20 cellular contexts compared by ENCODE assay signal in genomic region chr1:230407351-230407750, GRCh38. TPM values are rescaled to one million over a fixed set of nuclear protein-coding genes. Genes with fewer than 3 reads are reported as not detected.
DNase-seq lines count a peak whose midpoint lies in the region; ATAC-seq, FAIRE-seq and TF ChIP-seq lines count a peak whose summit lies in the region.
"Had no signal": no experiment of that assay in that cellular context is flagged by ENCODE, and none has a peak within 500 bp of the region (broad histone marks: within the 10 kb centered on the region; RNA-seq: fewer than 3 reads in every experiment).

No MANE protein-coding gene starts in this region.

- H3K27me3 ChIP-seq in GM23248 (replicated peaks; ENCODE audit: insufficient read depth) (peaks cover 6% of the 10 kb centered on the region; the same call in 1 of the 2 replicates), K562 (ENCODE audit: control insufficient read depth in 2 of 2, insufficient read depth in 2 of 2, low read length in 2 of 2) (no peaks in the 10 kb centered on the region), psoas muscle (ENCODE audit: insufficient read depth in 3 of 3, low read length in 2 of 3) (no peaks in the 10 kb centered on the region)
- H3K27me3 ChIP-seq: BLaER1 treated with 17β-estradiol and CSF1 and Interleukin-3, amounts not matched to agents 10 nM and 100 nM had no signal

- H3K27ac ChIP-seq in GM23248 (no peak overlapping the region), K562 (ENCODE audit: extremely low read depth, low read depth, low read length) (no peak overlapping the region), psoas muscle (no peak overlapping the region)
- H3K27ac ChIP-seq: BLaER1 treated with 17β-estradiol and CSF1 and Interleukin-3, amounts not matched to agents 10 nM and 100 nM; KMS-11 had no signal

- peaks cover 25% of the 10 kb centered on the region for H3K27me3 Mint-ChIP-seq in mesothelial cell of epicardium (ENCODE audit: low read depth)

- H3K4me2 ChIP-seq in GM23248 (ENCODE audit: unreplicated experiment) (no peak overlapping the region), K562 (ENCODE audit: insufficient read depth, low read length) (no peak overlapping the region)
- H3K4me2 ChIP-seq: BLaER1 treated with 17β-estradiol and CSF1 and Interleukin-3, amounts not matched to agents 10 nM and 100 nM; KMS-11 had no signal

- no peak overlapping the region for H3K4me3 Mint-ChIP-seq in mesothelial cell of epicardium
- H3K4me3 Mint-ChIP-seq: CD4-positive, alpha-beta memory T cell had no signal

- intact Hi-C loops in K562 (cut with micrococcal nuclease) (no loop called here), psoas muscle (cut with DNase I) (no loop called here)

- BruUV-seq in K562 (replicated peaks; lab: Mats Ljungman, UMichigan) = no TSS peak

- no peak overlapping the region for H3K9ac ChIP-seq in GM23248
- no peak overlapping the region for H3K9ac ChIP-seq in K562 (ENCODE audit: insufficient read depth in 1 of 2, low read depth in 2 of 2, low read length in 2 of 2)
- H3K9ac ChIP-seq: BLaER1 treated with 17β-estradiol and CSF1 and Interleukin-3, amounts not matched to agents 10 nM and 100 nM; KMS-11 had no signal

- H3K4me1 ChIP-seq in GM23248 (ENCODE audit: insufficient read depth) = no peaks in the 10 kb centered on the region; the same call in 1 of the 2 replicates
- H3K4me1 ChIP-seq in K562 (replicated peaks in 1 of 2; ENCODE audit: control insufficient read depth in 2 of 2, insufficient read depth in 2 of 2, low read length in 2 of 2) = no peaks in the 10 kb centered on the region
- no peaks in the 10 kb centered on the region for H3K4me1 ChIP-seq in psoas muscle

- in situ Hi-C loops in GM23248 (cut with MboI) = no loop called here
- in situ Hi-C loops in K562 (cut with MboI) = no loop called here

- H3K4me1 Mint-ChIP-seq in mesothelial cell of epicardium = peaks cover 5% of the 10 kb centered on the region
- H3K4me1 Mint-ChIP-seq: CD4-positive, alpha-beta memory T cell had no signal

- CTCF ChIA-PET in K562 (lab: Yijun Ruan, JAX; ENCODE audit: low intra/inter-chr PET ratio) = no interaction called here

- no peak overlapping the region for H3K4me3 ChIP-seq in GM23248
- H3K4me3 ChIP-seq in K562 = no peak overlapping the region
- H3K4me3 ChIP-seq in psoas muscle = no peak overlapping the region
- H3K4me3 ChIP-seq: BLaER1 treated with 17β-estradiol and CSF1 and Interleukin-3, amounts not matched to agents 10 nM and 100 nM had no signal

- TF ChIP-seq CTCF in K562 (IDR thresholded peaks at IDR 0.05 in 2 of 3, conservative IDR thresholded peaks at IDR 0.05 in 1 of 3; ENCODE audit: insufficient read depth in 2 of 3, low read depth in 1 of 3, low read length in 3 of 3) = no peak
- no peak for TF ChIP-seq CTCF in mesothelial cell of epicardium (IDR thresholded peaks at IDR 0.05; ENCODE audit: unreplicated experiment)
- TF ChIP-seq CTCF in psoas muscle (IDR thresholded peaks at IDR 0.05) = no peak

- POLR2A ChIA-PET in K562 (lab: Yijun Ruan, JAX) = no interaction called here

- H3K79me2 ChIP-seq in GM23248 (ENCODE audit: insufficient read depth) = no peaks in the 10 kb centered on the region
- no peaks in the 10 kb centered on the region for H3K79me2 ChIP-seq in K562 (ENCODE audit: control insufficient read depth, insufficient read depth, low read length)

- no peaks in the 10 kb centered on the region for H3K9me2 ChIP-seq in GM23248 (ENCODE audit: insufficient read depth)

- TF ChIP-seq POLR2A in K562 (conservative IDR thresholded peaks at IDR 0.05) = no peak

- no peak for TF ChIP-seq EP300 in K562 (IDR thresholded peaks at IDR 0.05; ENCODE audit: low read length)

- H3K9me3 Mint-ChIP-seq in mesothelial cell of epicardium = no peaks in the 10 kb centered on the region

- H3K9me3 ChIP-seq in GM23248 (ENCODE audit: low read depth) (no peaks in the 10 kb centered on the region), K562 (replicated peaks; ENCODE audit: control insufficient read depth, insufficient read depth, low read depth, low read length) (no peaks in the 10 kb centered on the region), psoas muscle (no peaks in the 10 kb centered on the region)

- WGBS in GM23248 (ENCODE audit: low coverage in 1 of 2, low lambda C conversion rate in 2 of 2, missing lambda C conversion rate in 2 of 2), 2 experiments = 47% methylated on average over 2 of the region's 2 CpGs
- WGBS in K562 (ENCODE audit: insufficient coverage, low coverage, missing lambda C conversion rate) = 8% methylated on average over 2 of the region's 2 CpGs
- 90 to 94% (median 94%) methylated on average over 2 of the region's 2 CpGs for WGBS in psoas muscle, 3 donors

- no peaks in the 10 kb centered on the region for H4K20me1 ChIP-seq in GM23248 (ENCODE audit: insufficient read depth)
- H4K20me1 ChIP-seq in K562 (replicated peaks; ENCODE audit: control insufficient read depth, insufficient read depth, low read length) = no peaks in the 10 kb centered on the region

- H3K36me3 ChIP-seq in GM23248 (ENCODE audit: low read depth) (no peaks in the 10 kb centered on the region), K562 (ENCODE audit: control insufficient read depth, insufficient read depth, low read length) (no peaks in the 10 kb centered on the region), psoas muscle (ENCODE audit: insufficient read depth in 1 of 2, low read depth in 1 of 2) (no peaks in the 10 kb centered on the region)

- TF ChIP-seq RAD21 in K562 (CRISPR knock-in tag; conservative IDR thresholded peaks at IDR 0.05 in 1 of 2, IDR thresholded peaks at IDR 0.05 in 1 of 2) = no peak

- H3K27ac Mint-ChIP-seq in mesothelial cell of epicardium = peak overlapping the region; percentile 43
- H3K27ac Mint-ChIP-seq: CD4-positive, alpha-beta memory T cell had no signal

- H2AFZ ChIP-seq in GM23248 (no peak overlapping the region), K562 (ENCODE audit: low read depth, low read length) (peak overlapping the region; percentile 15; the same call in 1 of the 2 replicates)

- FAIRE-seq in K562 (lab: Jason Lieb, UNC) = no peak

- H3K9me1 ChIP-seq in K562 (ENCODE audit: control insufficient read depth, insufficient read depth, low read length) = no peaks in the 10 kb centered on the region

- H3K36me3 Mint-ChIP-seq in mesothelial cell of epicardium = no peaks in the 10 kb centered on the region
- H3K36me3 Mint-ChIP-seq: CD4-positive, alpha-beta memory T cell had no signal

- H3F3A ChIP-seq in GM23248 (ENCODE audit: insufficient read depth) = no peaks in the 10 kb centered on the region

- DNase-seq in GM23248 (peak; percentile 12), NCI-H526 (lab: John Stamatoyannopoulos, UW) (peak; percentile 61 to 76), K562 (ENCODE audit: extremely low read depth in 1 of 4, low spot score in 3 of 4) (peak in 1 of 4 experiments; percentile 14), mesothelial cell of epicardium (ENCODE audit: low spot score in 2 of 2, unreplicated experiment in 2 of 2) (no peak), psoas muscle (no peak), AG20443 (ENCODE audit: low spot score) (no peak)
- DNase-seq: ACHN; CD4-positive, alpha-beta memory T cell; GDM1; GOT3; NCI-H1105; NCI-H146; NCI-H2029; NCI-H510A; Right ventricle myocardium superior; SW 1271 had no signal

- ATAC-seq in K562 = no peak
- ATAC-seq in psoas muscle = no peak
- ATAC-seq in HG02571 (IDR thresholded peaks at IDR 0.05; ENCODE audit: unreplicated experiment) = no peak
- ATAC-seq: HCT116 had no signal

TF ChIP-seq in K562, 482 proteins besides CTCF, POLR2A, EP300 and RAD21 (continues in another document):
- TF ChIP-seq PBX2 (CRISPR knock-in tag; IDR thresholded peaks at IDR 0.05; ENCODE audit: low read depth) = no peak
- TF ChIP-seq PBX2 (tag; conservative IDR thresholded peaks at IDR 0.05; ENCODE audit: low read depth) = peak; percentile 41; the same call in 1 of the 2 replicates

RNA-seq across cellular contexts. Expression of gene PGBD5, which starts 18.8 kb away (rescaled TPM):
- total RNA-seq in GM23248 (2014; rRNA removed; shearing (Covaris generic)) = 0.32 and 3.8 TPM in 2 replicates
- polyA plus RNA-seq in GM23248 (2016; fragmentation: Nextera tagmentation; extraction: Ambion mirVana) (0.15 and 0.23 TPM in 2 replicates), K562 (2011; rRNA removed) (0.06 and 0.08 TPM in 2 replicates), K562 (2014; fragmentation: Illumina TruSeq; extraction: Trizol) (0.04 and 0.13 TPM in 2 replicates), K562 (2014; fragmentation: Nextera tagmentation; extraction: Ambion mirVana) (not detected), K562 (2014; rRNA removed) (0.31 TPM in 1 of 2 replicates, not detected in the other), psoas muscle (1 to 10 TPM; 2.1 to 6.3 (median 2.6) TPM)
- 0.05 TPM in 1 of 2 replicates, not detected in the other for total RNA-seq in K562 (2011; cell fraction: chromatin; rRNA removed; ENCODE audit: low replicate concordance)
- total RNA-seq in K562 (2011; cell fraction: nucleolus; rRNA removed) = 0.13 TPM in 1 of 2 replicates, not detected in the other
- total RNA-seq in K562 (2011; cell fraction: nucleoplasm; rRNA removed) = 0.07 TPM in 1 of 2 replicates, not detected in the other
- total RNA-seq in K562 (2014; rRNA removed) (under 0.01 and 0.08 TPM in 2 replicates), K562 (2014; rRNA removed; fragmentation: Illumina TruSeq; extraction: Trizol) (0.07 and 0.10 TPM in 2 replicates), K562 (2015; rRNA removed; fragmentation: Illumina TruSeq; extraction: Trizol) (0.04 and 0.40 TPM in 2 replicates), K562 (2021) (0.20 and 0.31 TPM in 2 replicates), mesothelial cell of epicardium (0.80 to 1.2 TPM (median 0.94 TPM) in 3 replicates), psoas muscle (1 to 10 TPM; 2.8 to 9.8 (median 5.8) TPM)
- polyA plus RNA-seq in K562 (2011; cell fraction: cytosol; rRNA removed) = 0.06 and 0.16 TPM in 2 replicates
- 0.04 and 0.20 TPM in 2 replicates for polyA plus RNA-seq in K562 (2011; cell fraction: nucleus; rRNA removed)
- 0.18 and 0.20 TPM in 2 replicates for polyA plus RNA-seq in K562 (2012)
- polyA minus RNA-seq in K562 (2011; rRNA and poly(A)+ RNA removed) = 0.03 and 0.11 TPM in 2 replicates
- polyA minus RNA-seq in K562 (2011; cell fraction: cytosol; rRNA and poly(A)+ RNA removed) = not detected in 2 replicates
- under 0.01 and 0.13 TPM in 2 replicates for polyA minus RNA-seq in K562 (2011; cell fraction: nucleus; rRNA and poly(A)+ RNA removed)
- total RNA-seq: CD4-positive, alpha-beta memory T cell had no signal
- polyA plus RNA-seq: CD4-positive, alpha-beta memory T cell had no signal

Comparison
In these comparisons a context has a peak if more than half of its experiments do, and no peak if none do; other contexts are left out.
1. DNase-seq: peak in GM23248 (single experiment) and NCI-H526 (2 of 2); none in mesothelial cell of epicardium (0 of 2), psoas muscle (0 of 2) and AG20443 (single experiment).